In the genomic region with DNA sequence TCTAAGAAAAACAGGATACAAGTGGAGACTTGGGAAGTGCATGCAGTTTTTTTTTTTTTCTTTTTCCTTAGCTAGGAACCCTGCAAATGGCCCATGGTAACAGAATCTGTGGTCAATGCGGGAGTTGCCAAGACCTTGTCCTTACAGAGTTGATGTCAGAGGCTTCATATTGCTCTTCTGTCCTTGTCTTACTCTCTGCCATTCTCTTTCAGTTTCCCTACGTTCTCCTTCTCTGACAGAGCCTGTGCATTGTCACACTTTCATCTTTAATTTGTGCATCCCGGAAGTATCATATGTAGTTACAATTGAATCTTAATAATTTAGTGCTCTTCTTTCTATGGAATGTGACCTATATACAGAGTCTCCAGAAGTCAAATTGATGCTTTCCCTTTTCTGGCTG, we compare ENCODE assay signal across 1 cellular context.
TF ChIP-seq lines count a peak whose summit lies in the region.

No MANE protein-coding gene starts in this region.

TF ChIP-seq in GM12878, 131 proteins besides CTCF, POLR2A, EP300 and RAD21:
- TF ChIP-seq, protein P1, sequence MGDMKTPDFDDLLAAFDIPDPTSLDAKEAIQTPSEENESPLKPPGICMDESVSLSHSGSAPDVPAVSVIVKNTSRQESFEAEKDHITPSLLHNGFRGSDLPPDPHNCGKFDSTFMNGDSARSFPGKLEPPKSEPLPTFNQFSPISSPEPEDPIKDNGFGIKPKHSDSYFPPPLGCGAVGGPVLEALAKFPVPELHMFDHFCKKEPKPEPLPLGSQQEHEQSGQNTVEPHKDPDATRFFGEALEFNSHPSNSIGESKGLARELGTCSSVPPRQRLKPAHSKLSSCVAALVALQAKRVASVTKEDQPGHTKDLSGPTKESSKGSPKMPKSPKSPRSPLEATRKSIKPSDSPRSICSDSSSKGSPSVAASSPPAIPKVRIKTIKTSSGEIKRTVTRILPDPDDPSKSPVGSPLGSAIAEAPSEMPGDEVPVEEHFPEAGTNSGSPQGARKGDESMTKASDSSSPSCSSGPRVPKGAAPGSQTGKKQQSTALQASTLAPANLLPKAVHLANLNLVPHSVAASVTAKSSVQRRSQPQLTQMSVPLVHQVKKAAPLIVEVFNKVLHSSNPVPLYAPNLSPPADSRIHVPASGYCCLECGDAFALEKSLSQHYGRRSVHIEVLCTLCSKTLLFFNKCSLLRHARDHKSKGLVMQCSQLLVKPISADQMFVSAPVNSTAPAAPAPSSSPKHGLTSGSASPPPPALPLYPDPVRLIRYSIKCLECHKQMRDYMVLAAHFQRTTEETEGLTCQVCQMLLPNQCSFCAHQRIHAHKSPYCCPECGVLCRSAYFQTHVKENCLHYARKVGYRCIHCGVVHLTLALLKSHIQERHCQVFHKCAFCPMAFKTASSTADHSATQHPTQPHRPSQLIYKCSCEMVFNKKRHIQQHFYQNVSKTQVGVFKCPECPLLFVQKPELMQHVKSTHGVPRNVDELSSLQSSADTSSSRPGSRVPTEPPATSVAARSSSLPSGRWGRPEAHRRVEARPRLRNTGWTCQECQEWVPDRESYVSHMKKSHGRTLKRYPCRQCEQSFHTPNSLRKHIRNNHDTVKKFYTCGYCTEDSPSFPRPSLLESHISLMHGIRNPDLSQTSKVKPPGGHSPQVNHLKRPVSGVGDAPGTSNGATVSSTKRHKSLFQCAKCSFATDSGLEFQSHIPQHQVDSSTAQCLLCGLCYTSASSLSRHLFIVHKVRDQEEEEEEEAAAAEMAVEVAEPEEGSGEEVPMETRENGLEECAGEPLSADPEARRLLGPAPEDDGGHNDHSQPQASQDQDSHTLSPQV (IDR thresholded peaks at IDR 0.05): no peak
